ENCODE assay signal across 34 cellular contexts in the genomic region with DNA sequence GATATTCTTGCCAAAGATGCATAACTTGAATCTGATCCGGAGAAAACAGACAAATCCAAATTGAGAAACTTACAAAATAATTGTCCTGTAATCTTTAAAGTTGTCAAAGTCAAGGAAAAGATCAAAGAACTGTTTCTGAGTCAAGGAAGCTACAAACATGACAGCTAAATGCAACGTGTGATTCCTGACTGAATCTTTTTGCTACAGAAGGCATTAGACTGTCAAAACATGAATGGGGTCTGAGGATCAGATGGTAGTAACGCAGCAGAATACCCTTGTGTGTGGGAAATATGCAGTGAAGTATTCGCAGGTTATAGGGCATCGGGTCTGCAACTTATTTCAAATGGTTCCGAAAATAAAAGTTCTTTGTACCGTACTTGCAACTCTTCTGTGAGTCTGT.
"Had no signal": no experiment of that assay in that cellular context is flagged by ENCODE, and none has a peak within 500 bp of the region (broad histone marks: within the 10 kb centered on the region; RNA-seq: fewer than 3 reads in every experiment).

No MANE protein-coding gene starts in this region.

- H3K27me3 ChIP-seq: MG63 had no signal

- H3K9ac ChIP-seq: KMS-11 had no signal

- H3K9me3 ChIP-seq: MG63 had no signal

- H3K4me3 ChIP-seq: MG63 had no signal

- H3K36me3 ChIP-seq: MG63 had no signal

- H3K4me2 ChIP-seq: KMS-11 had no signal

- H3K27ac ChIP-seq: KMS-11 had no signal

- DNase-seq: Karpas-422, Kasumi-1, MG63, MM.1S, MV-4-11, NCI-H1048, NCI-H1092, NCI-H1092 treated with DMSO at 0.1 percent for 48 hours, NCI-H1105, NCI-H1105 treated with DMSO at 0.1 percent for 48 hours, NCI-H1417, NCI-H1417 treated with DMSO at 0.1 percent for 48 hours, NCI-H1436, NCI-H1436 treated with DMSO at 0.1 percent for 48 hours, NCI-H146, NCI-H1694, NCI-H1694 treated with DMSO at 0.1 percent for 48 hours, NCI-H187, NCI-H187 treated with DMSO at 0.1 percent for 48 hours, NCI-H1930, NCI-H2029, NCI-H2029 treated with DMSO at 0.1 percent for 48 hours, NCI-H2081, NCI-H2081 treated with DMSO at 0.1 percent for 48 hours, NCI-H2107, NCI-H2171, NCI-H2171 treated with DMSO at 0.1 percent for 48 hours, NCI-H2227 treated with DMSO at 0.1 percent for 48 hours, NCI-H226, NCI-H345, NCI-H446, NCI-H446 treated with DMSO at 0.1 percent for 48 hours, NCI-H510A had no signal
